8 cellular contexts compared by ENCODE assay signal in the genomic region with DNA sequence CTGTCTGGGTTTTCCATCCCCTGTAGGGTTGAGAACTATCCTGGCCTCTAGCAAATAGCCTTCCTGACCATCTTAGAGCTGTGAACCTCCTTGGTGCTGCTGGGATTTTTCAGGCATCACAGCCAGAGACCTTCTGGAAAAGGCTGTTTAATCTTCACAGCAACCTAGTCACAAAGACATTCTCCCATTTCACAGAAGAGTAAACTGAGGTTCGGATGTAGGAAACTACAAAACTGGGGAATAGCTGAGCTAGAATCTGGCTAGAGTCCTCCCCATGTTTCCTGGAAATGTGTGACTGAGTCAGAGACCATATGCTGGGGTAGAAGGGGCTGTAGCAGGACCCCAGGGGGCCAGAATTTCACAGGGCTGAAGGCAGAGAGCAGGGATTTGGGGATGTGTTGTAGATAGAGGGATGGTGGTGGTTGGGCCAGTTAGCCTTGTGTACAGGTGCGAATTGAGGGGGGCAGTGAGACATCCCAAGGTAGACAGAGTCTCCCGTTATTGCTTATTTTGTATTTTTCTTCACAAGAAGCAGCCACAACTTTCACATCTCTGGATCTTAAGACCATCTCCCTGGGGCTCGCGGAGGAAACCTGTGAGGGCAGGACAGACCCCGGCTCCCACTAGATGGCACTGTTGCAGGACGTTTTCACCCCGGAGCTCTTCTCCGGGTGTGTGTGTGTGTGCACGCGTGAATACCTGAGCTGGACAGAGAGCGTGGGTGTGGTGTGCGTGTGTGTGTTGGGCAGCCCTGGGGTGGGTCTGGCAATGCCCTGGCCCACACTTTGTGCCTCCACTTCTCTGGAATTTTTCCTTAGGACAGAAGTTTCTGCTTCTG.
DNase-seq lines count a peak whose midpoint lies in the region; ATAC-seq and TF ChIP-seq lines count a peak whose summit lies in the region.

No MANE protein-coding gene starts in this region.

- no peak overlapping the region for H2AFZ ChIP-seq in OCI-LY1 (ENCODE audit: low read length)

- no peak overlapping the region for H3K4me2 ChIP-seq in OCI-LY1 (ENCODE audit: low read length)

- no peaks in the 10 kb centered on the region for H3K36me3 Mint-ChIP-seq in nephron (ENCODE audit: low read depth)

- no peak overlapping the region for H3K27ac Mint-ChIP-seq in nephron

- peak; percentile 55 for ATAC-seq in HG03432 (IDR thresholded peaks at IDR 0.05; ENCODE audit: unreplicated experiment)
- ATAC-seq in thoracic aorta (ENCODE audit: insufficient number of reproducible peaks, low FRiP score, low read depth), result no peak

- no peaks in the 10 kb centered on the region for H3K9me3 Mint-ChIP-seq in nephron

- H3K36me3 ChIP-seq in OCI-LY1 (ENCODE audit: insufficient read depth, low read length) (no peaks in the 10 kb centered on the region), thoracic aorta (no peaks in the 10 kb centered on the region)

- no peaks in the 10 kb centered on the region for H3K4me1 Mint-ChIP-seq in nephron

- H3K4me3 Mint-ChIP-seq in nephron, result no peak overlapping the region

- H3K79me2 ChIP-seq in OCI-LY1 (ENCODE audit: insufficient read depth, low read length), result no peaks in the 10 kb centered on the region

- no peaks in the 10 kb centered on the region for H4K20me1 ChIP-seq in OCI-LY1 (ENCODE audit: insufficient read depth, low read length)

- TF ChIP-seq CTCF in OCI-LY1 (IDR thresholded peaks at IDR 0.05; ENCODE audit: low read length), result peak; percentile 92
- TF ChIP-seq CTCF in nephron (IDR thresholded peaks at IDR 0.05; ENCODE audit: unreplicated experiment in 3 of 3), result peak; percentile 67 to 79 (median 75)
- TF ChIP-seq CTCF in thoracic aorta (IDR thresholded peaks at IDR 0.05), result peak; percentile 34

- H3K4me3 ChIP-seq in OCI-LY1 (ENCODE audit: low read depth, low read length, poor library complexity, severe bottlenecking) (no peak overlapping the region), thoracic aorta (no peak overlapping the region)

- H3K27me3 ChIP-seq in OCI-LY1 (ENCODE audit: insufficient read depth, low read length) (no peaks in the 10 kb centered on the region), thoracic aorta (replicated peaks; ENCODE audit: insufficient read depth) (no peaks in the 10 kb centered on the region)

- H3K9me3 ChIP-seq in OCI-LY1 (ENCODE audit: low read length) (no peaks in the 10 kb centered on the region), thoracic aorta (no peaks in the 10 kb centered on the region)

- H3K9me2 ChIP-seq in OCI-LY1 (ENCODE audit: low read depth, low read length), result no peaks in the 10 kb centered on the region

- no peaks in the 10 kb centered on the region for H3F3A ChIP-seq in OCI-LY1 (ENCODE audit: insufficient read depth, low read length)

- no peaks in the 10 kb centered on the region for H3K4me1 ChIP-seq in OCI-LY1 (ENCODE audit: insufficient read depth, low read length, severe bottlenecking)
- no peaks in the 10 kb centered on the region for H3K4me1 ChIP-seq in thoracic aorta (ENCODE audit: control insufficient read depth in 1 of 2, low read depth in 2 of 2)

- H3K9ac ChIP-seq in OCI-LY1 (ENCODE audit: low read length), result no peak overlapping the region

- H3K27ac ChIP-seq in OCI-LY1 (ENCODE audit: low read depth, low read length, poor library complexity, severe bottlenecking), result no peak overlapping the region
- no peak overlapping the region for H3K27ac ChIP-seq in thoracic aorta

- H3K27me3 Mint-ChIP-seq in nephron (ENCODE audit: low read depth), result peaks cover 54% of the 10 kb centered on the region

- DNase-seq in DMS79 treated with DMSO at 0.1 percent for 48 hours (lab: John Stamatoyannopoulos, UW), result peak; percentile 43
- DNase-seq in DMS79 (lab: John Stamatoyannopoulos, UW), result no peak
- peak; percentile 70 to 75 for DNase-seq in activated T-cell treated with anti-CD3 and anti-CD28 coated beads, Interleukin-2, amount 50 U/mL, for 48 hours
- peak; percentile 60 for DNase-seq in fibroblast of peridontal ligament (ENCODE audit: extremely low read depth)
- no peak for DNase-seq in thoracic aorta (ENCODE audit: low spot score)

Comparison
In these comparisons a context has a peak if more than half of its experiments do, and no peak if none do; other contexts are left out.
1. DNase-seq: peak in DMS79 treated with DMSO at 0.1 percent for 48 hours (single experiment), activated T-cell treated with anti-CD3 and anti-CD28 coated beads, Interleukin-2, amount 50 U/mL, for 48 hours (2 of 2) and fibroblast of peridontal ligament (single experiment); none in DMS79 (single experiment) and thoracic aorta (single experiment).
2. CTCF ChIP-seq: peak in every context shown above with its lines; median percentile 92 in OCI-LY1; 75 in nephron; 34 in thoracic aorta.